Comparison of ENCODE assay signal across 1 cellular context in the genomic region with DNA sequence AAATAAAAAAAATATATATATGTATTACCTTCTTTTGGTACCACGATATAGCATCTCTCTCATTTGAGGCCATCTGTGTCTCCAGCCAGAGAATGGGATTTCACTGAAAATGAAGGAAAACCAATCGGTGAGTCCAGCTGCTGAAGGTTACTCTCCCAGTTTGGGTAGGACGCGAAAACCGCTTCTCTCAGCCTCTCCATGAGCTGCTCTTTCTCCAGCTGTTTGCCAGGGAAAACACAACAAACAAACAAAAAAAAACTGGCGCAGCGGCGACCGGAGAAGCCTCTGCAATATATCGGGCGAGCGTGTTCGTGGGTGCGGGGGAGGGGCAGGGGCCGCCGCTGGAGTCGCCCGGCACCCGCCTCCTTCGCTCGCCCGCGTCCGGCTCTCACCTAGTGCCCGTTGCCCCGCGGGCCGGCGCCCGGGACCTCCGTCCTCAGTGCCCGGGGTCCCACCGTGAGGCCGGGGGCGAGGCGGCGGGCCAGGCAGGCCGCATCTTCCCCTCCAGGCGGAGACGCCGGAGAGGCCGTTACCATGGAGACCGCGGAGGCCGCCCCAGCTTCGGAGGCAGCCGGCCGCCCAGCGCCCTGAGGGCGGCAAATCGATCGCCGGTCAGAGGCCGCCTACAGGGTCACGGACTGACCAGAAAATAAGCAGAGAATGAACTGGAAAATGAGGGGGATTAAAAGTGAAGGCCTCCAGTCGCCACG.
TF ChIP-seq lines count a peak whose summit lies in the region.

No MANE protein-coding gene starts in this region.

TF ChIP-seq in GM12878, 131 proteins besides CTCF, POLR2A, EP300 and RAD21 (continues in another document):
- TF ChIP-seq NFYA (IDR thresholded peaks at IDR 0.05; ENCODE audit: borderline replicate concordance, low read depth, low read length) (no peak), CBX3 (IDR thresholded peaks at IDR 0.05; ENCODE audit: borderline replicate concordance, low read depth) (no peak), PML (IDR thresholded peaks at IDR 0.05; ENCODE audit: low read length) (no peak), NR2F1 (conservative IDR thresholded peaks at IDR 0.05) (no peak; the same call in 1 of the 2 replicates), SMARCA5 (IDR thresholded peaks at IDR 0.05) (0 out of 2 replicates have a peak, but pooled peaks have one; percentile 53), ZNF24 (IDR thresholded peaks at IDR 0.05) (no peak), NFIC (IDR thresholded peaks at IDR 0.05; ENCODE audit: low read depth, low read length) (no peak), SUPT20H (IDR thresholded peaks at IDR 0.05; ENCODE audit: borderline replicate concordance, control insufficient read depth, low read depth, low read length) (no peak), SUZ12 (IDR thresholded peaks at IDR 0.05; ENCODE audit: unreplicated experiment) (no peak), SMC3 (IDR thresholded peaks at IDR 0.05; ENCODE audit: borderline replicate concordance, low read length) (no peak), ZNF217 (IDR thresholded peaks at IDR 0.05) (no peak), ZNF622 (IDR thresholded peaks at IDR 0.05) (no peak), MTA3 (IDR thresholded peaks at IDR 0.05; ENCODE audit: borderline replicate concordance, low read length) (no peak), ZZZ3 (IDR thresholded peaks at IDR 0.05; ENCODE audit: control insufficient read depth, insufficient read length, low read depth) (no peak), TARDBP (IDR thresholded peaks at IDR 0.05; ENCODE audit: borderline replicate concordance) (no peak), KDM1A (IDR thresholded peaks at IDR 0.05; ENCODE audit: borderline replicate concordance) (no peak), LARP7 (IDR thresholded peaks at IDR 0.05) (peak; percentile 60; the same call in 1 of the 2 replicates), TCF3 (IDR thresholded peaks at IDR 0.05; ENCODE audit: borderline replicate concordance, insufficient read depth, low read depth, low read length) (no peak), WRNIP1 (IDR thresholded peaks at IDR 0.05; ENCODE audit: borderline replicate concordance, low read depth, low read length) (no peak), RCOR1 (conservative IDR thresholded peaks at IDR 0.05; ENCODE audit: low read depth, low read length) (no peak), POU2F2 (IDR thresholded peaks at IDR 0.05; ENCODE audit: borderline replicate concordance, low read depth, low read length) (no peak), SRF (IDR thresholded peaks at IDR 0.05; ENCODE audit: low read depth in 2 of 2, low read length in 2 of 2) (0 out of 4 replicates have a peak, but pooled peaks of 1 of the 2 experiments have one; percentile 59), IKZF2 (IDR thresholded peaks at IDR 0.05) (0 out of 4 replicates have a peak, but pooled peaks of 1 of the 2 experiments have one; percentile 0), JUNB (IDR thresholded peaks at IDR 0.05) (no peak), FOXK2 (IDR thresholded peaks at IDR 0.05) (no peak), MXI1 (IDR thresholded peaks at IDR 0.05; ENCODE audit: low read depth, low read length) (peak; percentile 71; the same call in 1 of the 2 replicates), TCF7 (IDR thresholded peaks at IDR 0.05; ENCODE audit: borderline replicate concordance) (no peak), GATAD2B (conservative IDR thresholded peaks at IDR 0.05; ENCODE audit: low read depth) (peak; percentile 91), CREB1 (IDR thresholded peaks at IDR 0.05; ENCODE audit: low read depth) (no peak), JUND (IDR thresholded peaks at IDR 0.05; ENCODE audit: low read depth, low read length) (no peak), CEBPB (IDR thresholded peaks at IDR 0.05; ENCODE audit: borderline replicate concordance in 1 of 2, low read depth in 2 of 2, low read length in 2 of 2) (no peak)
- TF ChIP-seq, protein P1, sequence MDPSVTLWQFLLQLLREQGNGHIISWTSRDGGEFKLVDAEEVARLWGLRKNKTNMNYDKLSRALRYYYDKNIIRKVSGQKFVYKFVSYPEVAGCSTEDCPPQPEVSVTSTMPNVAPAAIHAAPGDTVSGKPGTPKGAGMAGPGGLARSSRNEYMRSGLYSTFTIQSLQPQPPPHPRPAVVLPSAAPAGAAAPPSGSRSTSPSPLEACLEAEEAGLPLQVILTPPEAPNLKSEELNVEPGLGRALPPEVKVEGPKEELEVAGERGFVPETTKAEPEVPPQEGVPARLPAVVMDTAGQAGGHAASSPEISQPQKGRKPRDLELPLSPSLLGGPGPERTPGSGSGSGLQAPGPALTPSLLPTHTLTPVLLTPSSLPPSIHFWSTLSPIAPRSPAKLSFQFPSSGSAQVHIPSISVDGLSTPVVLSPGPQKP (IDR thresholded peaks at IDR 0.05; ENCODE audit: low read depth, low read length): no peak
- TF ChIP-seq, protein P2, sequence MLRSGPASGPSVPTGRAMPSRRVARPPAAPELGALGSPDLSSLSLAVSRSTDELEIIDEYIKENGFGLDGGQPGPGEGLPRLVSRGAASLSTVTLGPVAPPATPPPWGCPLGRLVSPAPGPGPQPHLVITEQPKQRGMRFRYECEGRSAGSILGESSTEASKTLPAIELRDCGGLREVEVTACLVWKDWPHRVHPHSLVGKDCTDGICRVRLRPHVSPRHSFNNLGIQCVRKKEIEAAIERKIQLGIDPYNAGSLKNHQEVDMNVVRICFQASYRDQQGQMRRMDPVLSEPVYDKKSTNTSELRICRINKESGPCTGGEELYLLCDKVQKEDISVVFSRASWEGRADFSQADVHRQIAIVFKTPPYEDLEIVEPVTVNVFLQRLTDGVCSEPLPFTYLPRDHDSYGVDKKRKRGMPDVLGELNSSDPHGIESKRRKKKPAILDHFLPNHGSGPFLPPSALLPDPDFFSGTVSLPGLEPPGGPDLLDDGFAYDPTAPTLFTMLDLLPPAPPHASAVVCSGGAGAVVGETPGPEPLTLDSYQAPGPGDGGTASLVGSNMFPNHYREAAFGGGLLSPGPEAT (IDR thresholded peaks at IDR 0.05; ENCODE audit: low read depth): no peak
- TF ChIP-seq, protein P3, sequence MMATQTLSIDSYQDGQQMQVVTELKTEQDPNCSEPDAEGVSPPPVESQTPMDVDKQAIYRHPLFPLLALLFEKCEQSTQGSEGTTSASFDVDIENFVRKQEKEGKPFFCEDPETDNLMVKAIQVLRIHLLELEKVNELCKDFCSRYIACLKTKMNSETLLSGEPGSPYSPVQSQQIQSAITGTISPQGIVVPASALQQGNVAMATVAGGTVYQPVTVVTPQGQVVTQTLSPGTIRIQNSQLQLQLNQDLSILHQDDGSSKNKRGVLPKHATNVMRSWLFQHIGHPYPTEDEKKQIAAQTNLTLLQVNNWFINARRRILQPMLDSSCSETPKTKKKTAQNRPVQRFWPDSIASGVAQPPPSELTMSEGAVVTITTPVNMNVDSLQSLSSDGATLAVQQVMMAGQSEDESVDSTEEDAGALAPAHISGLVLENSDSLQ (IDR thresholded peaks at IDR 0.05): no peak
- TF ChIP-seq, protein P4, sequence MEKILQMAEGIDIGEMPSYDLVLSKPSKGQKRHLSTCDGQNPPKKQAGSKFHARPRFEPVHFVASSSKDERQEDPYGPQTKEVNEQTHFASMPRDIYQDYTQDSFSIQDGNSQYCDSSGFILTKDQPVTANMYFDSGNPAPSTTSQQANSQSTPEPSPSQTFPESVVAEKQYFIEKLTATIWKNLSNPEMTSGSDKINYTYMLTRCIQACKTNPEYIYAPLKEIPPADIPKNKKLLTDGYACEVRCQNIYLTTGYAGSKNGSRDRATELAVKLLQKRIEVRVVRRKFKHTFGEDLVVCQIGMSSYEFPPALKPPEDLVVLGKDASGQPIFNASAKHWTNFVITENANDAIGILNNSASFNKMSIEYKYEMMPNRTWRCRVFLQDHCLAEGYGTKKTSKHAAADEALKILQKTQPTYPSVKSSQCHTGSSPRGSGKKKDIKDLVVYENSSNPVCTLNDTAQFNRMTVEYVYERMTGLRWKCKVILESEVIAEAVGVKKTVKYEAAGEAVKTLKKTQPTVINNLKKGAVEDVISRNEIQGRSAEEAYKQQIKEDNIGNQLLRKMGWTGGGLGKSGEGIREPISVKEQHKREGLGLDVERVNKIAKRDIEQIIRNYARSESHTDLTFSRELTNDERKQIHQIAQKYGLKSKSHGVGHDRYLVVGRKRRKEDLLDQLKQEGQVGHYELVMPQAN (conservative IDR thresholded peaks at IDR 0.05): peak; percentile 97
- TF ChIP-seq, protein P5, sequence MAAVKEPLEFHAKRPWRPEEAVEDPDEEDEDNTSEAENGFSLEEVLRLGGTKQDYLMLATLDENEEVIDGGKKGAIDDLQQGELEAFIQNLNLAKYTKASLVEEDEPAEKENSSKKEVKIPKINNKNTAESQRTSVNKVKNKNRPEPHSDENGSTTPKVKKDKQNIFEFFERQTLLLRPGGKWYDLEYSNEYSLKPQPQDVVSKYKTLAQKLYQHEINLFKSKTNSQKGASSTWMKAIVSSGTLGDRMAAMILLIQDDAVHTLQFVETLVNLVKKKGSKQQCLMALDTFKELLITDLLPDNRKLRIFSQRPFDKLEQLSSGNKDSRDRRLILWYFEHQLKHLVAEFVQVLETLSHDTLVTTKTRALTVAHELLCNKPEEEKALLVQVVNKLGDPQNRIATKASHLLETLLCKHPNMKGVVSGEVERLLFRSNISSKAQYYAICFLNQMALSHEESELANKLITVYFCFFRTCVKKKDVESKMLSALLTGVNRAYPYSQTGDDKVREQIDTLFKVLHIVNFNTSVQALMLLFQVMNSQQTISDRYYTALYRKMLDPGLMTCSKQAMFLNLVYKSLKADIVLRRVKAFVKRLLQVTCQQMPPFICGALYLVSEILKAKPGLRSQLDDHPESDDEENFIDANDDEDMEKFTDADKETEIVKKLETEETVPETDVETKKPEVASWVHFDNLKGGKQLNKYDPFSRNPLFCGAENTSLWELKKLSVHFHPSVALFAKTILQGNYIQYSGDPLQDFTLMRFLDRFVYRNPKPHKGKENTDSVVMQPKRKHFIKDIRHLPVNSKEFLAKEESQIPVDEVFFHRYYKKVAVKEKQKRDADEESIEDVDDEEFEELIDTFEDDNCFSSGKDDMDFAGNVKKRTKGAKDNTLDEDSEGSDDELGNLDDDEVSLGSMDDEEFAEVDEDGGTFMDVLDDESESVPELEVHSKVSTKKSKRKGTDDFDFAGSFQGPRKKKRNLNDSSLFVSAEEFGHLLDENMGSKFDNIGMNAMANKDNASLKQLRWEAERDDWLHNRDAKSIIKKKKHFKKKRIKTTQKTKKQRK (IDR thresholded peaks at IDR 0.05; ENCODE audit: low read depth, low read length): no peak
- TF ChIP-seq, protein P6, sequence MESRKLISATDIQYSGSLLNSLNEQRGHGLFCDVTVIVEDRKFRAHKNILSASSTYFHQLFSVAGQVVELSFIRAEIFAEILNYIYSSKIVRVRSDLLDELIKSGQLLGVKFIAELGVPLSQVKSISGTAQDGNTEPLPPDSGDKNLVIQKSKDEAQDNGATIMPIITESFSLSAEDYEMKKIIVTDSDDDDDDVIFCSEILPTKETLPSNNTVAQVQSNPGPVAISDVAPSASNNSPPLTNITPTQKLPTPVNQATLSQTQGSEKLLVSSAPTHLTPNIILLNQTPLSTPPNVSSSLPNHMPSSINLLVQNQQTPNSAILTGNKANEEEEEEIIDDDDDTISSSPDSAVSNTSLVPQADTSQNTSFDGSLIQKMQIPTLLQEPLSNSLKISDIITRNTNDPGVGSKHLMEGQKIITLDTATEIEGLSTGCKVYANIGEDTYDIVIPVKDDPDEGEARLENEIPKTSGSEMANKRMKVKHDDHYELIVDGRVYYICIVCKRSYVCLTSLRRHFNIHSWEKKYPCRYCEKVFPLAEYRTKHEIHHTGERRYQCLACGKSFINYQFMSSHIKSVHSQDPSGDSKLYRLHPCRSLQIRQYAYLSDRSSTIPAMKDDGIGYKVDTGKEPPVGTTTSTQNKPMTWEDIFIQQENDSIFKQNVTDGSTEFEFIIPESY (IDR thresholded peaks at IDR 0.05): no peak
- TF ChIP-seq, protein P7, sequence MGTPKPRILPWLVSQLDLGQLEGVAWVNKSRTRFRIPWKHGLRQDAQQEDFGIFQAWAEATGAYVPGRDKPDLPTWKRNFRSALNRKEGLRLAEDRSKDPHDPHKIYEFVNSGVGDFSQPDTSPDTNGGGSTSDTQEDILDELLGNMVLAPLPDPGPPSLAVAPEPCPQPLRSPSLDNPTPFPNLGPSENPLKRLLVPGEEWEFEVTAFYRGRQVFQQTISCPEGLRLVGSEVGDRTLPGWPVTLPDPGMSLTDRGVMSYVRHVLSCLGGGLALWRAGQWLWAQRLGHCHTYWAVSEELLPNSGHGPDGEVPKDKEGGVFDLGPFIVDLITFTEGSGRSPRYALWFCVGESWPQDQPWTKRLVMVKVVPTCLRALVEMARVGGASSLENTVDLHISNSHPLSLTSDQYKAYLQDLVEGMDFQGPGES (IDR thresholded peaks at IDR 0.05): no peak
- TF ChIP-seq, protein P8, sequence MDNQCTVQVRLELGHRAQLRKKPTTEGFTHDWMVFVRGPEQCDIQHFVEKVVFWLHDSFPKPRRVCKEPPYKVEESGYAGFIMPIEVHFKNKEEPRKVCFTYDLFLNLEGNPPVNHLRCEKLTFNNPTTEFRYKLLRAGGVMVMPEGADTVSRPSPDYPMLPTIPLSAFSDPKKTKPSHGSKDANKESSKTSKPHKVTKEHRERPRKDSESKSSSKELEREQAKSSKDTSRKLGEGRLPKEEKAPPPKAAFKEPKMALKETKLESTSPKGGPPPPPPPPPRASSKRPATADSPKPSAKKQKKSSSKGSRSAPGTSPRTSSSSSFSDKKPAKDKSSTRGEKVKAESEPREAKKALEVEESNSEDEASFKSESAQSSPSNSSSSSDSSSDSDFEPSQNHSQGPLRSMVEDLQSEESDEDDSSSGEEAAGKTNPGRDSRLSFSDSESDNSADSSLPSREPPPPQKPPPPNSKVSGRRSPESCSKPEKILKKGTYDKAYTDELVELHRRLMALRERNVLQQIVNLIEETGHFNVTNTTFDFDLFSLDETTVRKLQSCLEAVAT (IDR thresholded peaks at IDR 0.05): no peak; the same call in 1 of the 2 replicates
- TF ChIP-seq, protein P9, sequence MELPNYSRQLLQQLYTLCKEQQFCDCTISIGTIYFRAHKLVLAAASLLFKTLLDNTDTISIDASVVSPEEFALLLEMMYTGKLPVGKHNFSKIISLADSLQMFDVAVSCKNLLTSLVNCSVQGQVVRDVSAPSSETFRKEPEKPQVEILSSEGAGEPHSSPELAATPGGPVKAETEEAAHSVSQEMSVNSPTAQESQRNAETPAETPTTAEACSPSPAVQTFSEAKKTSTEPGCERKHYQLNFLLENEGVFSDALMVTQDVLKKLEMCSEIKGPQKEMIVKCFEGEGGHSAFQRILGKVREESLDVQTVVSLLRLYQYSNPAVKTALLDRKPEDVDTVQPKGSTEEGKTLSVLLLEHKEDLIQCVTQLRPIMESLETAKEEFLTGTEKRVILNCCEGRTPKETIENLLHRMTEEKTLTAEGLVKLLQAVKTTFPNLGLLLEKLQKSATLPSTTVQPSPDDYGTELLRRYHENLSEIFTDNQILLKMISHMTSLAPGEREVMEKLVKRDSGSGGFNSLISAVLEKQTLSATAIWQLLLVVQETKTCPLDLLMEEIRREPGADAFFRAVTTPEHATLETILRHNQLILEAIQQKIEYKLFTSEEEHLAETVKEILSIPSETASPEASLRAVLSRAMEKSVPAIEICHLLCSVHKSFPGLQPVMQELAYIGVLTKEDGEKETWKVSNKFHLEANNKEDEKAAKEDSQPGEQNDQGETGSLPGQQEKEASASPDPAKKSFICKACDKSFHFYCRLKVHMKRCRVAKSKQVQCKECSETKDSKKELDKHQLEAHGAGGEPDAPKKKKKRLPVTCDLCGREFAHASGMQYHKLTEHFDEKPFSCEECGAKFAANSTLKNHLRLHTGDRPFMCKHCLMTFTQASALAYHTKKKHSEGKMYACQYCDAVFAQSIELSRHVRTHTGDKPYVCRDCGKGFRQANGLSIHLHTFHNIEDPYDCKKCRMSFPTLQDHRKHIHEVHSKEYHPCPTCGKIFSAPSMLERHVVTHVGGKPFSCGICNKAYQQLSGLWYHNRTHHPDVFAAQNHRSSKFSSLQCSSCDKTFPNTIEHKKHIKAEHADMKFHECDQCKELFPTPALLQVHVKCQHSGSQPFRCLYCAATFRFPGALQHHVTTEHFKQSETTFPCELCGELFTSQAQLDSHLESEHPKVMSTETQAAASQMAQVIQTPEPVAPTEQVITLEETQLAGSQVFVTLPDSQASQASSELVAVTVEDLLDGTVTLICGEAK (IDR thresholded peaks at IDR 0.05; ENCODE audit: borderline replicate concordance): no peak
